ENCODE assay signal across 10 cellular contexts in the genomic region with DNA sequence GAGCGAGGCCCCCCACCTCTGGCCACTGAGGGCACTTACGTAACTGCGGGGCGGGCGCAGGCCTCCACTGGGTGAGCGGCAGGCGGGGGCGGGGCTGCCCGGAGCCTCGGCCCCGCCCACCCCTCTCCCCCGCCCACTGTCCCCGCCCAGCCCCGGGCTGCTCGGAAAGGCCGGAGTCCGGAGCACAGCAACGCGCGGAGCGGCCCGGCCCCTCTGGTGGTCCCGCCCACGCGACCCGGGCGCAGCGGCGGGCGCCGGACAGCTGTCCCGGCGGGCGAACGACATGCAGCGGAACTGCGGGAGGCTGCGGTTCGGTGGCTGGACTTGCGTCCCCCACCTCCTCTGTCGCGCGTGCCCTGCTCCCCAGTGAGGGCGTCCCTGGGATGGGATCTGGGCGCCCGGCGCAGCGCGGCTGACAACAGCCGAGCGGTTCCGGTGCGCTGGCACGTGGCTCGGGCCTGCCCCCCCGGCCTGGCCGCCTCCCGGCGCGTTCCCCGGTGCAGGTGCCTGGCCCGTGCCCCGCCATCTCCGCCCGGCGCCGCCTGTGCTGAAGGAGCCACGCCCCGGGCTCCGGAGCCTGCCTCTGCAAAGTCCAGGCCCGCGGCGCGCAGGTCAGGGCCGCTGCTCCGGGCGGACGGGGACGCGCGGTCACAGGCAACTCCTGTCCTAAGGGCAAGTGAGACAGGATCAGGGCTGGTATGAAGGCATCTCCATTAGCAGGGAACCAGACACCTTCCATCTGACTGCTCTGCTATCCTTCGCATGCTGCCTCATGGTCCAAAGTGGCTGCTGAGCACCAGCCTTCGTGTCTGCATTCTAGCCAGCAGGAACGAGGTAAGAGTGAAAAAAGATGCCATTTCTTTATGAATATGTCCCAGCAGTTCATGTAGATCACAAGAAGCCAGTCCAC. TPM values are rescaled to one million over a fixed set of nuclear protein-coding genes. Genes with fewer than 3 reads are reported as not detected.
DNase-seq lines count a peak whose midpoint lies in the region; ATAC-seq and TF ChIP-seq lines count a peak whose summit lies in the region.
"Had no signal": no experiment of that assay in that cellular context is flagged by ENCODE, and none has a peak within 500 bp of the region (broad histone marks: within the 10 kb centered on the region; RNA-seq: fewer than 3 reads in every experiment).

No MANE protein-coding gene starts in this region.

- peak in 1 of 2 donors; percentile 15 for DNase-seq in breast epithelium (ENCODE audit: low spot score in 2 of 2)
- no peak for DNase-seq in MCF 10A (ENCODE audit: unreplicated experiment)
- DNase-seq in astrocyte of the spinal cord (ENCODE audit: low read depth, low spot score) = peak; percentile 9
- DNase-seq in inferior parietal cortex (ENCODE audit: extremely low spot score) = peak; percentile 65
- DNase-seq in stimulated activated naive CD8-positive, alpha-beta T cell treated with anti-CD3 and anti-CD28 coated beads, Interleukin-15, Interleukin-2, amounts not matched to agents 100 U/mL and 50 U/mL, for 24 hours = peak; percentile 34
- DNase-seq in NCI-H1105 treated with DMSO at 0.1 percent for 48 hours (lab: John Stamatoyannopoulos, UW) = no peak
- DNase-seq in NCI-H446 treated with DMSO at 0.1 percent for 48 hours (lab: John Stamatoyannopoulos, UW) = no peak
- no peak for DNase-seq in DMS79 treated with DMSO at 0.1 percent for 48 hours (lab: John Stamatoyannopoulos, UW)

- in situ Hi-C loops in astrocyte of the spinal cord (cut with HindIII; ENCODE audit: low sequenced_read_pairs) = no loop called here

- no peaks in the 10 kb centered on the region for H3K9me3 Mint-ChIP-seq in MCF 10A (ENCODE audit: unreplicated experiment)

- no peaks in the 10 kb centered on the region for H3K36me3 ChIP-seq in breast epithelium

- TF ChIP-seq CTCF in breast epithelium (IDR thresholded peaks at IDR 0.05) = no peak
- no peak for TF ChIP-seq CTCF in MCF 10A (IDR thresholded peaks at IDR 0.05; ENCODE audit: unreplicated experiment)
- TF ChIP-seq CTCF in astrocyte of the spinal cord (IDR thresholded peaks at IDR 0.05; ENCODE audit: low read depth, low read length) = no peak

- TF ChIP-seq POLR2A in breast epithelium (IDR thresholded peaks at IDR 0.05) = no peak

- intact Hi-C loops in breast epithelium (cut with DNase I; ENCODE audit: low total_unique reads) (no loop called here), MCF 10A (cut with micrococcal nuclease) (no loop called here)

- peaks cover 3 to 35% of the 10 kb centered on the region in 2 donors for H3K27me3 ChIP-seq in breast epithelium

- no peak overlapping the region for H3K4me3 Mint-ChIP-seq in MCF 10A (ENCODE audit: unreplicated experiment)

- CTCF ChIA-PET in MCF 10A (lab: Yijun Ruan, JAX) = interaction anchor here (1.1 kb wide), 1 partner anchor 28 kb away, joined by 5 read pairs; no protein-coding TSS in a partner anchor

- POLR2A ChIA-PET in MCF 10A (lab: Yijun Ruan, JAX) = no interaction called here

- H3K4me1 ChIP-seq in breast epithelium = no peaks in the 10 kb centered on the region

- peak; percentile 58 for ATAC-seq in stimulated activated naive CD8-positive, alpha-beta T cell treated with anti-CD3 and anti-CD28 coated beads, Interleukin-15, Interleukin-2, amounts not matched to agents 100 U/mL and 50 U/mL, for 24 hours

- no TSS peak for BruUV-seq in MCF 10A (replicated peaks; lab: Mats Ljungman, UMichigan)

- no peaks in the 10 kb centered on the region for H3K4me1 Mint-ChIP-seq in MCF 10A (ENCODE audit: insufficient read depth, unreplicated experiment)

- H3K9me3 ChIP-seq in breast epithelium = peaks cover 8 to 9% of the 10 kb centered on the region in 2 donors

- H3K4me3 ChIP-seq in breast epithelium = peak overlapping the region in 2 of 3 donors; percentile 23 to 58
- H3K4me3 ChIP-seq in astrocyte of the spinal cord (ENCODE audit: low read depth, low read length) = no peak overlapping the region
- H3K4me3 ChIP-seq: SK-N-MC had no signal

- H3K36me3 Mint-ChIP-seq in MCF 10A (ENCODE audit: insufficient read depth, unreplicated experiment) = peaks cover 4% of the 10 kb centered on the region

- no peak overlapping the region for H3K27ac ChIP-seq in breast epithelium
- H3K27ac ChIP-seq: SK-N-MC had no signal

- peaks cover 10% of the 10 kb centered on the region for H3K27me3 Mint-ChIP-seq in MCF 10A (ENCODE audit: insufficient read depth, unreplicated experiment)

- H3K27ac Mint-ChIP-seq in MCF 10A (ENCODE audit: low read depth, unreplicated experiment) = no peak overlapping the region

RNA-seq across cellular contexts. Expression of a gene that starts 21.8 kb away (rescaled TPM):
- under 1 TPM; 0.66 to 0.88 (median 0.80) TPM for total RNA-seq in breast epithelium
- total RNA-seq in MCF 10A (2022) = not detected in 2 replicates
- total RNA-seq: kidney epithelial cell had no signal

RNA-seq across cellular contexts. Expression of a gene that starts 47.5 kb away (rescaled TPM):
- total RNA-seq in breast epithelium (10 to 100 TPM; 32.5 to 58.3 (median 37.1) TPM), MCF 10A (2022) (41.7 and 62.4 TPM in 2 replicates)

Comparison
In these comparisons a context has a peak if more than half of its experiments do, and no peak if none do; other contexts are left out.
1. DNase-seq: peak in astrocyte of the spinal cord (single experiment), inferior parietal cortex (single experiment) and stimulated activated naive CD8-positive, alpha-beta T cell treated with anti-CD3 and anti-CD28 coated beads, Interleukin-15, Interleukin-2, amounts not matched to agents 100 U/mL and 50 U/mL, for 24 hours (single experiment); none in MCF 10A (single experiment), NCI-H1105 treated with DMSO at 0.1 percent for 48 hours (single experiment), NCI-H446 treated with DMSO at 0.1 percent for 48 hours (single experiment) and DMS79 treated with DMSO at 0.1 percent for 48 hours (single experiment).